9 cellular contexts compared by ENCODE assay signal in genomic region chr16:26645629-26646028, GRCh38.
DNase-seq lines count a peak whose midpoint lies in the region; ATAC-seq, FAIRE-seq and TF ChIP-seq lines count a peak whose summit lies in the region.
"Had no signal": no experiment of that assay in that cellular context is flagged by ENCODE, and none has a peak within 500 bp of the region (broad histone marks: within the 10 kb centered on the region; RNA-seq: fewer than 3 reads in every experiment).

No MANE protein-coding gene starts in this region.

- H3K4me2 ChIP-seq in OCI-LY1 (ENCODE audit: low read length): no peak overlapping the region

- no peaks in the 10 kb centered on the region for H4K20me1 ChIP-seq in OCI-LY1 (ENCODE audit: insufficient read depth, low read length)

- peak in 1 of 4 donors; percentile 53 for ATAC-seq in pancreas
- no peak for ATAC-seq in HG03378 (IDR thresholded peaks at IDR 0.05; ENCODE audit: unreplicated experiment)

- peaks cover 34% of the 10 kb centered on the region for H3K4me1 Mint-ChIP-seq in activated naive CD4-positive, alpha-beta T cell treated with anti-CD3 and anti-CD28 coated beads, Interleukin-2, amount 10 ng/mL, durations not matched to agents 7 days and 5 days

- no peak for TF ChIP-seq POLR2A in tibial nerve (IDR thresholded peaks at IDR 0.05)

- TF ChIP-seq CTCF in OCI-LY1 (IDR thresholded peaks at IDR 0.05; ENCODE audit: low read length) (peak; percentile 91), pancreas (IDR thresholded peaks at IDR 0.05) (peak in 2 of 4 donors; percentile 24 to 27), tibial nerve (IDR thresholded peaks at IDR 0.05) (peak in 1 of 5 experiments; percentile 15)

- H3K4me3 ChIP-seq in OCI-LY1 (ENCODE audit: low read depth, low read length, poor library complexity, severe bottlenecking): no peak overlapping the region
- H3K4me3 ChIP-seq in pancreas: no peak overlapping the region
- no peak overlapping the region for H3K4me3 ChIP-seq in tibial nerve

- H3K36me3 Mint-ChIP-seq in activated naive CD4-positive, alpha-beta T cell treated with anti-CD3 and anti-CD28 coated beads, Interleukin-2, amount 10 ng/mL, durations not matched to agents 7 days and 5 days: no peaks in the 10 kb centered on the region

- intact Hi-C loops in pancreas (cut with DNase I): no loop called here

- peaks cover 18% of the 10 kb centered on the region for H3K27me3 Mint-ChIP-seq in activated naive CD4-positive, alpha-beta T cell treated with anti-CD3 and anti-CD28 coated beads, Interleukin-2, amount 10 ng/mL, durations not matched to agents 7 days and 5 days

- H3K4me1 ChIP-seq in OCI-LY1 (ENCODE audit: insufficient read depth, low read length, severe bottlenecking) (peaks cover 81% of the 10 kb centered on the region), pancreas (no peaks in the 10 kb centered on the region), tibial nerve (peaks cover 0 to 7% (median 0%) of the 10 kb centered on the region in 4 donors)

- CTCF ChIA-PET in activated naive CD4-positive, alpha-beta T cell treated with anti-CD3 and anti-CD28 coated beads, Interleukin-2, amount 10 ng/mL, durations not matched to agents 7 days and 5 days (lab: Charles Lee): interaction anchor here (0.6 to 3.5 kb wide), 42 partner anchors 8 to 1369 kb away, joined by 3 to 31 read pairs (median 4); no protein-coding TSS in a partner anchor

- H3K27me3 ChIP-seq in OCI-LY1 (ENCODE audit: insufficient read depth, low read length) (no peaks in the 10 kb centered on the region), pancreas (no peaks in the 10 kb centered on the region), tibial nerve (no peaks in the 10 kb centered on the region)

- H3F3A ChIP-seq in OCI-LY1 (ENCODE audit: insufficient read depth, low read length): no peaks in the 10 kb centered on the region

- no peak overlapping the region for H3K4me3 Mint-ChIP-seq in activated naive CD4-positive, alpha-beta T cell treated with anti-CD3 and anti-CD28 coated beads, Interleukin-2, amount 10 ng/mL, durations not matched to agents 7 days and 5 days

- H3K9ac ChIP-seq in OCI-LY1 (ENCODE audit: low read length): no peak overlapping the region; the same call in 1 of the 2 replicates

- DNase-seq in COLO668 (lab: John Stamatoyannopoulos, UW; ENCODE audit: unreplicated experiment) (peak; percentile 10), pancreas (peak in 4 of 6 donors; percentile 3 to 66 (median 20)), NCI-H2171 (lab: John Stamatoyannopoulos, UW) (no peak), tibial nerve (ENCODE audit: low spot score in 2 of 2) (no peak), MV-4-11 (lab: John Stamatoyannopoulos, UW) (no peak)
- peak; percentile 74 for DNase-seq in activated naive CD4-positive, alpha-beta T cell treated with anti-CD3 and anti-CD28 coated beads, Interleukin-2, amount 10 ng/mL, durations not matched to agents 7 days and 5 days

- no peak overlapping the region for H3K27ac Mint-ChIP-seq in activated naive CD4-positive, alpha-beta T cell treated with anti-CD3 and anti-CD28 coated beads, Interleukin-2, amount 10 ng/mL, durations not matched to agents 7 days and 5 days

- no peak for FAIRE-seq in pancreas (lab: Jason Lieb, UNC)
- FAIRE-seq: endothelial cell of umbilical vein had no signal

- H2AFZ ChIP-seq in OCI-LY1 (ENCODE audit: low read length): peak overlapping the region; percentile 81; the same call in 1 of the 2 replicates

- H3K36me3 ChIP-seq in OCI-LY1 (ENCODE audit: insufficient read depth, low read length): no peaks in the 10 kb centered on the region
- no peaks in the 10 kb centered on the region for H3K36me3 ChIP-seq in pancreas
- no peaks in the 10 kb centered on the region for H3K36me3 ChIP-seq in tibial nerve

- no peak for TF ChIP-seq EP300 in tibial nerve (IDR thresholded peaks at IDR 0.05)

- H3K79me2 ChIP-seq in OCI-LY1 (ENCODE audit: insufficient read depth, low read length): no peaks in the 10 kb centered on the region

- no peaks in the 10 kb centered on the region for H3K9me2 ChIP-seq in OCI-LY1 (ENCODE audit: low read depth, low read length)

- H3K27ac ChIP-seq in OCI-LY1 (ENCODE audit: low read depth, low read length, poor library complexity, severe bottlenecking) (peak overlapping the region; percentile 79), pancreas (no peak overlapping the region), tibial nerve (no peak overlapping the region)

- H3K9me3 ChIP-seq in OCI-LY1 (ENCODE audit: low read length) (no peaks in the 10 kb centered on the region), pancreas (no peaks in the 10 kb centered on the region), tibial nerve (no peaks in the 10 kb centered on the region)

- 8 to 13% methylated on average over 9 of the region's 9 CpGs for WGBS in pancreas, 2 donors
- WGBS in tibial nerve, 2 donors: 8 to 15% methylated on average over 9 of the region's 9 CpGs

- no peaks in the 10 kb centered on the region for H3K9me3 Mint-ChIP-seq in activated naive CD4-positive, alpha-beta T cell treated with anti-CD3 and anti-CD28 coated beads, Interleukin-2, amount 10 ng/mL, durations not matched to agents 7 days and 5 days

Comparison
In these comparisons a context has a peak if more than half of its experiments do, and no peak if none do; other contexts are left out.
1. DNase-seq: peak in COLO668 (single experiment), activated naive CD4-positive, alpha-beta T cell treated with anti-CD3 and anti-CD28 coated beads, Interleukin-2, amount 10 ng/mL, durations not matched to agents 7 days and 5 days (single experiment) and pancreas (4 of 6); none in NCI-H2171 (single experiment), tibial nerve (0 of 2) and MV-4-11 (single experiment).